6 cellular contexts compared by ENCODE assay signal in genomic region chr7:30834017-30834674, GRCh38.
DNase-seq lines count a peak whose midpoint lies in the region; ATAC-seq and TF ChIP-seq lines count a peak whose summit lies in the region.
"Not testable (repeated sequence)": the region's sequence is repeated elsewhere in the genome, so short reads cannot be mapped to it uniquely, and the experiment has no call there.

No MANE protein-coding gene starts in this region.

- H3K36me3 ChIP-seq in BLaER1 = 0 out of 2 replicates have a peak, but pooled peaks cover 21% of the 10 kb centered on the region
- H3K36me3 ChIP-seq in HEK293 (ENCODE audit: control insufficient read depth in 2 of 2, insufficient read depth in 1 of 2, low read length in 2 of 2); right atrium auricular region: not testable (repeated sequence)

- peak; percentile 16 for DNase-seq in activated CD8-positive, alpha-beta memory T cell treated with anti-CD3 and anti-CD28 coated beads, Interleukin-2, amount 10 ng/mL, durations not matched to agents 7 days and 5 days
- peak; percentile 36 for DNase-seq in right atrium auricular region (ENCODE audit: low spot score)
- peak; percentile 64 for DNase-seq in osteocyte (ENCODE audit: extremely low spot score, unreplicated experiment)
- peak; percentile 19 for DNase-seq in ureter (ENCODE audit: low spot score)

- peaks cover 18% of the 10 kb centered on the region for H3K9me3 Mint-ChIP-seq in activated CD8-positive, alpha-beta memory T cell treated with anti-CD3 and anti-CD28 coated beads, Interleukin-2, amount 10 ng/mL, durations not matched to agents 7 days and 5 days (ENCODE audit: low read depth)
- not testable (repeated sequence) for H3K9me3 Mint-ChIP-seq in osteocyte (ENCODE audit: unreplicated experiment)

- not testable (repeated sequence) for H3K4me3 Mint-ChIP-seq in activated CD8-positive, alpha-beta memory T cell treated with anti-CD3 and anti-CD28 coated beads, Interleukin-2, amount 10 ng/mL, durations not matched to agents 7 days and 5 days; osteocyte (ENCODE audit: unreplicated experiment)

- not testable (repeated sequence) for H3K9ac ChIP-seq in BLaER1

- not testable (repeated sequence) for H3K27ac Mint-ChIP-seq in activated CD8-positive, alpha-beta memory T cell treated with anti-CD3 and anti-CD28 coated beads, Interleukin-2, amount 10 ng/mL, durations not matched to agents 7 days and 5 days; osteocyte (ENCODE audit: unreplicated experiment)

- H3K9me3 ChIP-seq in BLaER1 = peaks cover 69% of the 10 kb centered on the region
- H3K9me3 ChIP-seq in HEK293 (ENCODE audit: control insufficient read depth, insufficient read depth, low read depth, low read length); right atrium auricular region: not testable (repeated sequence)

- TF ChIP-seq CTCF in HEK293 (tag by site-specific recombination; IDR thresholded peaks at IDR 0.05); right atrium auricular region (IDR thresholded peaks at IDR 0.05); osteocyte (IDR thresholded peaks at IDR 0.05): not testable (repeated sequence)

- H3K4me1 ChIP-seq in BLaER1; HEK293 (ENCODE audit: control insufficient read depth, insufficient read depth, low read length); right atrium auricular region: not testable (repeated sequence)

- not testable (repeated sequence) for H4K20me1 ChIP-seq in BLaER1

- not testable (repeated sequence) for H3K27me3 ChIP-seq in BLaER1, right atrium auricular region

- H3K27ac ChIP-seq in BLaER1; HEK293 (ENCODE audit: extremely low read depth, low read depth, low read length); right atrium auricular region: not testable (repeated sequence)

- CTCF ChIA-PET in HEK293 (lab: Yijun Ruan, JAX) = not testable (repeated sequence)
- CTCF ChIA-PET in activated CD8-positive, alpha-beta memory T cell treated with anti-CD3 and anti-CD28 coated beads, Interleukin-2, amount 10 ng/mL, durations not matched to agents 7 days and 5 days (lab: Charles Lee) = interaction anchor here (1.0 kb wide), 1 partner anchor 104 kb away, joined by 3 read pairs; no protein-coding TSS in a partner anchor

- ATAC-seq in activated CD8-positive, alpha-beta memory T cell treated with anti-CD3 and anti-CD28 coated beads, Interleukin-2, amount 10 ng/mL, durations not matched to agents 7 days and 5 days = not testable (repeated sequence)

- H3K27me3 Mint-ChIP-seq in activated CD8-positive, alpha-beta memory T cell treated with anti-CD3 and anti-CD28 coated beads, Interleukin-2, amount 10 ng/mL, durations not matched to agents 7 days and 5 days; osteocyte (ENCODE audit: unreplicated experiment): not testable (repeated sequence)

- H3K4me3 ChIP-seq in BLaER1 = 0 out of 2 replicates have a peak overlapping the region, but pooled peaks have one; percentile 8
- not testable (repeated sequence) for H3K4me3 ChIP-seq in HEK293 (ENCODE audit: low read depth, low read length); right atrium auricular region

- POLR2A ChIA-PET in HEK293 (lab: Yijun Ruan, JAX) = not testable (repeated sequence)

- H3K4me1 Mint-ChIP-seq in activated CD8-positive, alpha-beta memory T cell treated with anti-CD3 and anti-CD28 coated beads, Interleukin-2, amount 10 ng/mL, durations not matched to agents 7 days and 5 days; osteocyte (ENCODE audit: unreplicated experiment): not testable (repeated sequence)

- peaks cover 13% of the 10 kb centered on the region for H3K36me3 Mint-ChIP-seq in activated CD8-positive, alpha-beta memory T cell treated with anti-CD3 and anti-CD28 coated beads, Interleukin-2, amount 10 ng/mL, durations not matched to agents 7 days and 5 days
- H3K36me3 Mint-ChIP-seq in osteocyte (ENCODE audit: unreplicated experiment) = peaks cover 15% of the 10 kb centered on the region

- not testable (repeated sequence) for H3K4me2 ChIP-seq in BLaER1

TF ChIP-seq in HEK293, 187 proteins besides CTCF, POLR2A, EP300 and RAD21:
- peak; percentile 25 for TF ChIP-seq SETDB1 (IDR thresholded peaks at IDR 0.05; ENCODE audit: insufficient read length, low read length)
- peak; percentile 86 for TF ChIP-seq ZNF585B (tag by site-specific recombination; IDR thresholded peaks at IDR 0.05)
